In the genomic region with DNA sequence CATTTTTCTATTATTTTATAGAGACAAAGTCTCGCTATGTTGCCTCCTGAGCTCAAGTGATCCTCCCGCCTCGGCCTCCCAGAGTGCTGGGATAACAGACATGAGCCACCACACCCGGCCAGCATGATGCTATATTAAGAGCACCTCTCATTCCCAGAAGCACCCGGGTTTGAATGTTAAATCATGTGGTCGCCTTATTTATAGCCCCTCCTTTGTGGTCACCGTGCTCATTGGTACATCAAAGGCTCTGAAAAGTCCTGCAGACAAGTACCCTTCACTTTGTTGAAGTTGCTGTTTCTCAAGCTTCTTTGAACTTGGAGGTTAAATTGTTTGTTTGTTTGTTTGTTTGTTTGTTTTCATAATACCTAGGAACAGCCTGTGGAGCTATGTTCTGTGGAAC, we compare ENCODE assay signal across 37 cellular contexts.
"Had no signal": no experiment of that assay in that cellular context is flagged by ENCODE, and none has a peak within 500 bp of the region (broad histone marks: within the 10 kb centered on the region; RNA-seq: fewer than 3 reads in every experiment).

No MANE protein-coding gene starts in this region.

- H3K4me1 Mint-ChIP-seq: activated CD4-positive, alpha-beta T cell treated with anti-CD3 and anti-CD28 coated beads, Interleukin-2, amount 10 ng/mL, durations not matched to agents 24 days and 14 days; activated naive CD8-positive, alpha-beta T cell treated with anti-CD3 and anti-CD28 coated beads for 36 hours; activated T-helper 17 cell treated with anti-CD3 and anti-CD28 coated beads, Interleukin-2, amount 50 U/mL, for 72 hours had no signal

- DNase-seq: activated CD4-positive, alpha-beta T cell treated with anti-CD3 and anti-CD28 coated beads for 1 hour; activated CD4-positive, alpha-beta T cell treated with anti-CD3 and anti-CD28 coated beads, Interleukin-2, amount 10 ng/mL, durations not matched to agents 24 days and 14 days; activated CD4-positive, alpha-beta T cell treated with anti-CD3 and anti-CD28 coated beads, Interleukin-2, amount 50 U/mL, for 4 hours; activated CD4-positive, CD25-positive, alpha-beta regulatory T cell; activated CD8-positive, alpha-beta T cell treated with anti-CD3 and anti-CD28 coated beads for 36 hours; activated effector memory CD4-positive, alpha-beta T cell treated with anti-CD3 and anti-CD28 coated beads, Interleukin-2, amount 50 U/mL, for 16 hours; activated naive CD4-positive, alpha-beta T cell; activated naive CD4-positive, alpha-beta T cell treated with anti-CD3 and anti-CD28 coated beads, Interleukin-2, amount 50 U/mL, for 16 hours; activated naive CD8-positive, alpha-beta T cell treated with anti-CD3 and anti-CD28 coated beads for 36 hours; activated T-cell treated with anti-CD3 and anti-CD28 coated beads, Interleukin-2, amount 50 U/mL, for 1 hour; activated T-cell treated with anti-CD3 and anti-CD28 coated beads, Interleukin-2, amount 50 U/mL, for 72 hours; amniotic stem cell; aorta; brain microvascular endothelial cell; central memory CD4-positive, alpha-beta T cell; colonic mucosa; MM.1S; NCI-H1048; NCI-H1105 treated with DMSO at 0.1 percent for 48 hours; NCI-H1436; NCI-H1694; NCI-H2029; NCI-H510A; NCI-H526; NCI-H748 treated with DMSO at 0.1 percent for 48 hours; NK-92 treated with Interleukin-12 subunit alpha and Interleukin-12 subunit beta, amount 100 ng/mL, for 24 hours; PC-3; Peyer's patch; RPMI8226; SHP77 treated with DMSO at 0.1 percent for 48 hours; SK-N-SH; T-helper 1 cell; T-helper 2 cell; T-helper 9 cell; WERI-Rb-1 had no signal

- H3K27me3 Mint-ChIP-seq: activated CD8-positive, alpha-beta T cell treated with anti-CD3 and anti-CD28 coated beads for 36 hours; activated naive CD8-positive, alpha-beta T cell treated with anti-CD3 and anti-CD28 coated beads for 36 hours; activated T-helper 17 cell treated with anti-CD3 and anti-CD28 coated beads, Interleukin-2, amount 50 U/mL, for 72 hours had no signal

- H3K36me3 ChIP-seq: colonic mucosa, SJSA1, WERI-Rb-1 had no signal

- H3K27ac Mint-ChIP-seq: activated CD4-positive, alpha-beta T cell treated with anti-CD3 and anti-CD28 coated beads, Interleukin-2, amount 10 ng/mL, durations not matched to agents 24 days and 14 days; activated CD8-positive, alpha-beta T cell treated with anti-CD3 and anti-CD28 coated beads for 36 hours; activated naive CD8-positive, alpha-beta T cell treated with anti-CD3 and anti-CD28 coated beads for 36 hours; activated T-cell treated with anti-CD3 and anti-CD28 coated beads, Interleukin-2, amount 50 U/mL, for 72 hours; activated T-helper 17 cell treated with anti-CD3 and anti-CD28 coated beads, Interleukin-2, amount 50 U/mL, for 72 hours had no signal

- ATAC-seq: activated CD8-positive, alpha-beta T cell treated with anti-CD3 and anti-CD28 coated beads for 36 hours; activated T-cell treated with anti-CD3 and anti-CD28 coated beads, Interleukin-2, amount 50 U/mL, for 72 hours; activated T-helper 17 cell treated with anti-CD3 and anti-CD28 coated beads, Interleukin-2, amount 50 U/mL, for 72 hours; PC-3 had no signal

- H3K4me3 ChIP-seq: colonic mucosa, Peyer's patch, SJSA1 had no signal

- H3K36me3 Mint-ChIP-seq: activated naive CD8-positive, alpha-beta T cell treated with anti-CD3 and anti-CD28 coated beads for 36 hours had no signal

- H3K9me3 Mint-ChIP-seq: activated CD4-positive, alpha-beta T cell treated with anti-CD3 and anti-CD28 coated beads, Interleukin-2, amount 10 ng/mL, durations not matched to agents 24 days and 14 days; activated CD8-positive, alpha-beta T cell treated with anti-CD3 and anti-CD28 coated beads for 36 hours; activated naive CD8-positive, alpha-beta T cell treated with anti-CD3 and anti-CD28 coated beads for 36 hours; activated T-cell treated with anti-CD3 and anti-CD28 coated beads, Interleukin-2, amount 50 U/mL, for 72 hours; activated T-helper 17 cell treated with anti-CD3 and anti-CD28 coated beads, Interleukin-2, amount 50 U/mL, for 72 hours had no signal

- H3K4me3 Mint-ChIP-seq: activated CD4-positive, alpha-beta T cell treated with anti-CD3 and anti-CD28 coated beads, Interleukin-2, amount 10 ng/mL, durations not matched to agents 24 days and 14 days; activated CD8-positive, alpha-beta T cell treated with anti-CD3 and anti-CD28 coated beads for 36 hours; activated naive CD8-positive, alpha-beta T cell treated with anti-CD3 and anti-CD28 coated beads for 36 hours; activated T-cell treated with anti-CD3 and anti-CD28 coated beads, Interleukin-2, amount 50 U/mL, for 72 hours; activated T-helper 17 cell treated with anti-CD3 and anti-CD28 coated beads, Interleukin-2, amount 50 U/mL, for 72 hours had no signal

- H3K9me3 ChIP-seq: colonic mucosa, Peyer's patch, SJSA1, SK-N-SH had no signal

- H3K27ac ChIP-seq: brain microvascular endothelial cell, colonic mucosa, Peyer's patch, SJSA1, WERI-Rb-1 had no signal

- H3K27me3 ChIP-seq: brain microvascular endothelial cell, colonic mucosa, Peyer's patch, SJSA1 had no signal
